Comparison of ENCODE assay signal across 17 cellular contexts in genomic region chr4:83232087-83232486, GRCh38. TPM values are rescaled to one million over a fixed set of nuclear protein-coding genes. Genes with fewer than 3 reads are reported as not detected.
A peak's percentile ranks its signal among the peaks of the same experiment; 100 is the strongest.
DNase-seq lines count a peak whose midpoint lies in the region; ATAC-seq, FAIRE-seq and TF ChIP-seq lines count a peak whose summit lies in the region.
"Had no signal": no experiment of that assay in that cellular context is flagged by ENCODE, and none has a peak within 500 bp of the region (broad histone marks: within the 10 kb centered on the region; RNA-seq: fewer than 3 reads in every experiment).

No MANE protein-coding gene starts in this region.

- no peak for TF ChIP-seq EP300 in GM12878 (IDR thresholded peaks at IDR 0.05; ENCODE audit: borderline replicate concordance in 1 of 2, control insufficient read depth in 1 of 2, low read depth in 2 of 2, low read length in 2 of 2)
- TF ChIP-seq EP300 in transverse colon (IDR thresholded peaks at IDR 0.05; ENCODE audit: low read depth), result no peak

- H3K27ac Mint-ChIP-seq in activated naive CD4-positive, alpha-beta T cell treated with anti-CD3 and anti-CD28 coated beads, Interleukin-2, amount 10 ng/mL, durations not matched to agents 7 days and 5 days, result peak overlapping the region; percentile 80
- H3K27ac Mint-ChIP-seq in stimulated activated naive CD8-positive, alpha-beta T cell treated with anti-CD3 and anti-CD28 coated beads, Interleukin-15, Interleukin-2, amounts not matched to agents 100 ng/mL and 50 ng/mL, for 24 hours, result peak overlapping the region; percentile 81
- no peak overlapping the region for H3K27ac Mint-ChIP-seq in stimulated activated effector memory CD8-positive, alpha-beta T cell treated with anti-CD3 and anti-CD28 coated beads, Interleukin-12 subunit alpha, Interleukin-12 subunit beta, amount 100 ng/mL, for 72 hours

- no peak for DNase-seq in activated naive CD4-positive, alpha-beta T cell treated with anti-CD3 and anti-CD28 coated beads, Interleukin-2, amount 10 ng/mL, durations not matched to agents 7 days and 5 days
- no peak for DNase-seq in activated naive CD4-positive, alpha-beta T cell treated with anti-CD3 and anti-CD28 coated beads, Interleukin-2, amount 50 U/mL, for 16 hours
- DNase-seq in GM12878 (ENCODE audit: low read depth, low spot score) (no peak), hippocampal formation (lab: John Stamatoyannopoulos, UW) (no peak), transverse colon (no peak)
- DNase-seq in stimulated activated effector memory CD8-positive, alpha-beta T cell treated with anti-CD3 and anti-CD28 coated beads, Interleukin-12 subunit alpha, Interleukin-12 subunit beta, amount 100 ng/mL, for 72 hours (ENCODE audit: low spot score in 2 of 2), result no peak
- DNase-seq: activated CD8-positive, alpha-beta memory T cell treated with anti-CD3 and anti-CD28 coated beads, Interleukin-2, amount 50 U/mL, for 4 hours; BE2C; erythroblast; NCI-H1930; NCI-H69 had no signal

- H4K20me1 ChIP-seq in KMS-11 (ENCODE audit: insufficient read depth) (no peaks in the 10 kb centered on the region), GM12878 (ENCODE audit: control insufficient read depth, insufficient read depth) (no peaks in the 10 kb centered on the region)

- H3K4me1 ChIP-seq in KMS-11 (ENCODE audit: low read depth, poor library complexity, severe bottlenecking), result peaks cover 48% of the 10 kb centered on the region
- H3K4me1 ChIP-seq in GM12878 (ENCODE audit: control insufficient read depth, insufficient read depth, low read length), result peaks cover 31% of the 10 kb centered on the region
- peaks cover 0 to 23% (median 0%) of the 10 kb centered on the region in 4 donors for H3K4me1 ChIP-seq in transverse colon
- H3K4me1 ChIP-seq: ascending aorta, BE2C had no signal

- H3K4me1 Mint-ChIP-seq in activated naive CD4-positive, alpha-beta T cell treated with anti-CD3 and anti-CD28 coated beads, Interleukin-2, amount 10 ng/mL, durations not matched to agents 7 days and 5 days, result peaks cover 66% of the 10 kb centered on the region
- peaks cover 61% of the 10 kb centered on the region for H3K4me1 Mint-ChIP-seq in stimulated activated naive CD8-positive, alpha-beta T cell treated with anti-CD3 and anti-CD28 coated beads, Interleukin-15, Interleukin-2, amounts not matched to agents 100 ng/mL and 50 ng/mL, for 24 hours (ENCODE audit: low read depth)
- H3K4me1 Mint-ChIP-seq in stimulated activated effector memory CD8-positive, alpha-beta T cell treated with anti-CD3 and anti-CD28 coated beads, Interleukin-12 subunit alpha, Interleukin-12 subunit beta, amount 100 ng/mL, for 72 hours, result peaks cover 48% of the 10 kb centered on the region

- RAD21 ChIA-PET in GM12878 (lab: Charles Lee; ENCODE audit: unreplicated experiment), result interaction anchor here (0.7 to 2.1 kb wide), 6 partner anchors 11 to 119 kb away, joined by 3 to 11 read pairs (median 3); no protein-coding TSS in a partner anchor

- H3K4me3 Mint-ChIP-seq in activated naive CD4-positive, alpha-beta T cell treated with anti-CD3 and anti-CD28 coated beads, Interleukin-2, amount 10 ng/mL, durations not matched to agents 7 days and 5 days, result peak overlapping the region; percentile 5
- H3K4me3 Mint-ChIP-seq in stimulated activated naive CD8-positive, alpha-beta T cell treated with anti-CD3 and anti-CD28 coated beads, Interleukin-15, Interleukin-2, amounts not matched to agents 100 ng/mL and 50 ng/mL, for 24 hours, result peak overlapping the region; percentile 54
- H3K4me3 Mint-ChIP-seq in stimulated activated effector memory CD8-positive, alpha-beta T cell treated with anti-CD3 and anti-CD28 coated beads, Interleukin-12 subunit alpha, Interleukin-12 subunit beta, amount 100 ng/mL, for 72 hours, result no peak overlapping the region

- TF ChIP-seq POLR2A in GM12878 (IDR thresholded peaks at IDR 0.05; ENCODE audit: low read depth, low read length) (no peak), transverse colon (IDR thresholded peaks at IDR 0.05) (no peak)

- no peak for FAIRE-seq in GM12878 (lab: Jason Lieb, UNC)
- FAIRE-seq: TTC549 had no signal

- intact Hi-C loops in GM12878 (cut with micrococcal nuclease; ENCODE audit: unreplicated experiment) (no loop called here), transverse colon (cut with DNase I; ENCODE audit: low total_unique reads) (no loop called here)

- H3K79me2 ChIP-seq in KMS-11 (ENCODE audit: insufficient read depth, low read depth) (no peaks in the 10 kb centered on the region), GM12878 (ENCODE audit: control insufficient read depth, insufficient read depth, low read length) (no peaks in the 10 kb centered on the region)

- no peaks in the 10 kb centered on the region; the same call in 2 of the 3 replicates for H3K9me3 ChIP-seq in GM12878 (replicated peaks; ENCODE audit: control insufficient read depth, insufficient read depth, low read length)
- no peaks in the 10 kb centered on the region for H3K9me3 ChIP-seq in transverse colon
- H3K9me3 ChIP-seq: ascending aorta, BE2C, thoracic aorta had no signal

- SMC1A ChIA-PET in GM12878 (lab: Charles Lee; ENCODE audit: uncharacterized antibody, unreplicated experiment), result interaction anchor here (1.0 to 7.7 kb wide), 3 partner anchors 10 to 14 kb away, joined by 5 to 152 read pairs (median 5); no protein-coding TSS in a partner anchor

- TF ChIP-seq CTCF in KMS-11 (conservative IDR thresholded peaks at IDR 0.05; ENCODE audit: low read depth, low read length), result no peak
- TF ChIP-seq CTCF in GM12878 (IDR thresholded peaks at IDR 0.05 in 2 of 3, conservative IDR thresholded peaks at IDR 0.05 in 1 of 3; ENCODE audit: control insufficient read depth in 2 of 3, extremely low read depth in 1 of 3, insufficient read depth in 1 of 3, low read depth in 3 of 3, low read length in 3 of 3), result no peak
- no peak for TF ChIP-seq CTCF in transverse colon (IDR thresholded peaks at IDR 0.05)

- no peak overlapping the region for H2AFZ ChIP-seq in KMS-11 (ENCODE audit: low read depth)
- no peak overlapping the region for H2AFZ ChIP-seq in GM12878 (ENCODE audit: control insufficient read depth, low read depth, low read length)

- TF ChIP-seq RAD21 in GM12878 (IDR thresholded peaks at IDR 0.05; ENCODE audit: insufficient read depth, low read depth, low read length), result no peak

- no peak overlapping the region for H3K4me3 ChIP-seq in KMS-11 (IDR thresholded peaks at IDR 0.05; ENCODE audit: insufficient read depth, low read depth, low read length)
- no peak overlapping the region for H3K4me3 ChIP-seq in GM12878
- no peak overlapping the region for H3K4me3 ChIP-seq in transverse colon
- H3K4me3 ChIP-seq: ascending aorta, coronary artery, thoracic aorta had no signal

- H3K27me3 ChIP-seq in KMS-11 (ENCODE audit: insufficient read depth, low read depth) (no peaks in the 10 kb centered on the region; the same call in 1 of the 2 replicates), GM12878 (replicated peaks in 1 of 2; ENCODE audit: control insufficient read depth in 2 of 2, insufficient read depth in 2 of 2, low read length in 1 of 2) (no peaks in the 10 kb centered on the region), transverse colon (no peaks in the 10 kb centered on the region)
- H3K27me3 ChIP-seq: ascending aorta, BE2C had no signal

- H3K27ac ChIP-seq in KMS-11 (peak overlapping the region; percentile 12; the same call in 1 of the 2 replicates), GM12878 (ENCODE audit: control insufficient read depth, insufficient read depth) (peak overlapping the region; percentile 4; the same call in 1 of the 2 replicates), transverse colon (no peak overlapping the region)
- H3K27ac ChIP-seq: ascending aorta, coronary artery, thoracic aorta had no signal

- H3K36me3 ChIP-seq in KMS-11 (ENCODE audit: insufficient read depth) (no peaks in the 10 kb centered on the region), GM12878 (ENCODE audit: control insufficient read depth in 2 of 2, insufficient read depth in 2 of 2, low read length in 1 of 2) (no peaks in the 10 kb centered on the region), transverse colon (no peaks in the 10 kb centered on the region)
- H3K36me3 ChIP-seq: ascending aorta, BE2C, thoracic aorta had no signal

- no TSS peak for BruUV-seq in GM12878 (replicated peaks; lab: Mats Ljungman, UMichigan)

- in situ Hi-C loops in GM12878 (cut with MboI) (no loop called here), transverse colon (cut with MboI; ENCODE audit: low pct_ligation_motif_present in 1 of 4, low pct_unique_long_range_greater_than_20kb in 1 of 4, low sequenced_read_pairs in 3 of 4) (no loop called here)

- no peak for ATAC-seq in GM12878
- no peak for ATAC-seq in stimulated activated effector memory CD8-positive, alpha-beta T cell treated with anti-CD3 and anti-CD28 coated beads, Interleukin-12 subunit alpha, Interleukin-12 subunit beta, amount 100 ng/mL, for 72 hours

- CTCF ChIA-PET in activated naive CD4-positive, alpha-beta T cell treated with anti-CD3 and anti-CD28 coated beads, Interleukin-2, amount 10 ng/mL, durations not matched to agents 7 days and 5 days (lab: Charles Lee), result interaction anchor here (0.7 kb wide), 2 partner anchors 14 to 335 kb away, joined by 3 to 4 read pairs; no protein-coding TSS in a partner anchor
- CTCF ChIA-PET in GM12878 (lab: Yijun Ruan, JAX), result interaction anchor here (0.9 to 4.5 kb wide), 6 partner anchors 11 to 121 kb away, joined by 3 to 18 read pairs (median 4); no protein-coding TSS in a partner anchor

- H3K36me3 Mint-ChIP-seq in activated naive CD4-positive, alpha-beta T cell treated with anti-CD3 and anti-CD28 coated beads, Interleukin-2, amount 10 ng/mL, durations not matched to agents 7 days and 5 days, result peaks cover 32% of the 10 kb centered on the region
- no peaks in the 10 kb centered on the region for H3K36me3 Mint-ChIP-seq in stimulated activated naive CD8-positive, alpha-beta T cell treated with anti-CD3 and anti-CD28 coated beads, Interleukin-15, Interleukin-2, amounts not matched to agents 100 ng/mL and 50 ng/mL, for 24 hours (ENCODE audit: low read depth)
- H3K36me3 Mint-ChIP-seq in stimulated activated effector memory CD8-positive, alpha-beta T cell treated with anti-CD3 and anti-CD28 coated beads, Interleukin-12 subunit alpha, Interleukin-12 subunit beta, amount 100 ng/mL, for 72 hours, result peaks cover 7% of the 10 kb centered on the region

- H3K9ac ChIP-seq in KMS-11, result no peak overlapping the region
- no peak overlapping the region for H3K9ac ChIP-seq in GM12878 (ENCODE audit: control insufficient read depth, insufficient read depth, low read length)

- H3K9me3 Mint-ChIP-seq in activated naive CD4-positive, alpha-beta T cell treated with anti-CD3 and anti-CD28 coated beads, Interleukin-2, amount 10 ng/mL, durations not matched to agents 7 days and 5 days, result no peaks in the 10 kb centered on the region
- H3K9me3 Mint-ChIP-seq in stimulated activated naive CD8-positive, alpha-beta T cell treated with anti-CD3 and anti-CD28 coated beads, Interleukin-15, Interleukin-2, amounts not matched to agents 100 ng/mL and 50 ng/mL, for 24 hours, result no peaks in the 10 kb centered on the region
- no peaks in the 10 kb centered on the region for H3K9me3 Mint-ChIP-seq in stimulated activated effector memory CD8-positive, alpha-beta T cell treated with anti-CD3 and anti-CD28 coated beads, Interleukin-12 subunit alpha, Interleukin-12 subunit beta, amount 100 ng/mL, for 72 hours

- H3K27me3 Mint-ChIP-seq in activated naive CD4-positive, alpha-beta T cell treated with anti-CD3 and anti-CD28 coated beads, Interleukin-2, amount 10 ng/mL, durations not matched to agents 7 days and 5 days, result peaks cover 10% of the 10 kb centered on the region
- no peaks in the 10 kb centered on the region for H3K27me3 Mint-ChIP-seq in stimulated activated naive CD8-positive, alpha-beta T cell treated with anti-CD3 and anti-CD28 coated beads, Interleukin-15, Interleukin-2, amounts not matched to agents 100 ng/mL and 50 ng/mL, for 24 hours

- peak overlapping the region; percentile 59 for H3K4me2 ChIP-seq in KMS-11
- H3K4me2 ChIP-seq in GM12878 (ENCODE audit: control insufficient read depth, insufficient read depth), result peak overlapping the region; percentile 45

- POLR2A ChIA-PET in GM12878 (lab: Charles Lee), result interaction anchor here (1.1 to 2.1 kb wide), 2 partner anchors 14 to 119 kb away, joined by 3 to 6 read pairs; no protein-coding TSS in a partner anchor

- 0% methylated on average over 1 of the region's 1 CpG for WGBS in GM12878 (ENCODE audit: insufficient coverage, insufficient replicate concordance, low lambda C conversion rate, missing lambda C conversion rate)
- 50 to 75% methylated on average over 1 of the region's 1 CpG for WGBS in transverse colon (ENCODE audit: low coverage in 1 of 2), 2 donors

RNA-seq across cellular contexts. Expression of gene COQ2, which starts 52.5 kb away (rescaled TPM):
- 5.8 and 6.1 TPM in 2 replicates for total RNA-seq in GM12878 (2013; cell fraction: nucleolus; rRNA removed)
- total RNA-seq in GM12878 (2014; rRNA removed), result 15.5 and 16.9 TPM in 2 replicates
- total RNA-seq in GM12878 (2014; rRNA removed; fragmentation: Illumina TruSeq; extraction: Trizol), result 19.0 and 20.5 TPM in 2 replicates
- 15.8 and 17.7 TPM in 2 replicates for total RNA-seq in GM12878 (2021)
- polyA plus RNA-seq in GM12878 (2011; ENCODE audit: low read depth), result 2.1 TPM
- 33.6 and 38.4 TPM in 2 replicates for polyA plus RNA-seq in GM12878 (2011; rRNA removed)
- polyA plus RNA-seq in GM12878 (2011; cell fraction: cytosol; rRNA removed), result 20.9 and 21.6 TPM in 2 replicates
- polyA plus RNA-seq in GM12878 (2011; cell fraction: nucleus; rRNA removed), result 12.3 and 16.4 TPM in 2 replicates
- 3.5 and 5.3 TPM in 2 replicates for polyA plus RNA-seq in GM12878 (2012)
- 22.0 and 26.9 TPM in 2 replicates for polyA plus RNA-seq in GM12878 (2014; fragmentation: Illumina TruSeq; extraction: Trizol)
- 10 to 100 TPM in 1 of 2 experiments, 1 to 10 TPM in 1; 5.0 to 11.2 TPM for polyA plus RNA-seq in GM12878 (2014; fragmentation: Nextera tagmentation; extraction: Ambion mirVana)
- polyA plus RNA-seq in GM12878 (2014; rRNA removed), result 17.1 and 17.5 TPM in 2 replicates
- 10 to 100 TPM; 43.1 to 46.7 TPM for polyA plus RNA-seq in GM12878 (2016; fragmentation: Nextera tagmentation; extraction: Ambion mirVana)
- 20.9 and 21.5 TPM in 2 replicates for polyA minus RNA-seq in GM12878 (2011; rRNA and poly(A)+ RNA removed)
- polyA minus RNA-seq in GM12878 (2011; cell fraction: cytosol; rRNA and poly(A)+ RNA removed), result 10.8 and 11.2 TPM in 2 replicates
- polyA minus RNA-seq in GM12878 (2011; cell fraction: nucleus; rRNA and poly(A)+ RNA removed), result 10.2 and 19.6 TPM in 2 replicates
- 10 to 100 TPM in 3 of 4 donors, under 1 TPM in 1; 0.75 to 14.4 (median 12.2) TPM for total RNA-seq in transverse colon

Comparison
In these comparisons a context has a peak if more than half of its experiments do, and no peak if none do; other contexts are left out.
1. H3K27ac ChIP-seq: peak in KMS-11 (single experiment) and GM12878 (single experiment); none in transverse colon (0 of 4).